ENCODE assay signal across 8 cellular contexts in the genomic region with DNA sequence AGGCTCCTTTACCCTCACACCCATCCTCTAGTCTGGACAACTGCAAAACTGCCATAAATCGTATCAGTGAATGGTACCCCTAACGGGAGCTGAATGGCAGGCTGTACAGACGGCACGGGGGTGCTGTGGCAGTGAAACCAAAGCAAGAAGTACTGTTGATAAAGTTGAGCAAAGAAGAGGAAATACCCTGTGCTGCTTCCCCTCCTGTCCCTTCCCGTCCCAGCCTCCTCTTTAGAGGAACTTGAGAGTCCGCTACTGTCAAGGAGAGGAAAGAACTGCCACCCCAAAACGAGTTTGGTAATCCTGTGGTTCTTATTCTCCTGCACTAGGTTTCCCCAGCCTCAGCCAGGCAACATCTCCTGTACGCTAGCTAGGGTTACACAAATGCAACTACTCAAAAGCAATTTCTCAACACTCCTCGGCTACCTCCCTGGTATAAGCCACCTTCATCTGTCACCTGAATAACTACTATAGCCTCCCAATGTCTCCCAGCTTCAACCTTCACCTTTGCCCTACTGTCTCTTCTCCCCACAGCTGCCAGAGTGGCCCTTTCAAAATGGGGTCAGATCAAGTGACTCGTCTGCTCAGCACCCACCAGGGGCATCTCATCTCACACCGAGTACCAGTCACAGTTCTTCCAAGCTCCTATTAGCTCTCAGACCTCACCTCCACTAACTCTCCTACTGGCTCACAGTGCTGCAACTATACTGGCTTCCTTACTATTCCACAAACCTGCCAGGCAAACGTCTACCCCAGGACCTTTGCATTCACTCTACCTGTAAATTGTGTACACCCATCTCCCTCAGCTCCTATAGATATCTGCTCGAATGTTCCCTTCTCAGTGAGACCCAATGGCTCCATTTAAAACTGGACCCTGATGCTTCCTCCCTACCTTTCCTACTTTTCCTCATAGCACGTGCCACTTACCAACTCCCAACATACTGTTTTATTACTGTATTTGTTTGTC. TPM values are rescaled to one million over a fixed set of nuclear protein-coding genes. Genes with fewer than 3 reads are reported as not detected.
A peak's percentile ranks its signal among the peaks of the same experiment; 100 is the strongest.
DNase-seq lines count a peak whose midpoint lies in the region; ATAC-seq and TF ChIP-seq lines count a peak whose summit lies in the region.

No MANE protein-coding gene starts in this region.

- intact Hi-C loops in PC-3 (cut with micrococcal nuclease) = no loop called here

- H3K27ac ChIP-seq in PC-3 (ENCODE audit: low read length) = peak overlapping the region; percentile 83
- no peak overlapping the region for H3K27ac ChIP-seq in trophoblast cell (ENCODE audit: low read depth, low read length)

- no peak overlapping the region for H4K8ac ChIP-seq in trophoblast cell (ENCODE audit: low read depth, low read length)

- no peak for TF ChIP-seq POLR2A in erythroblast (IDR thresholded peaks at IDR 0.05; ENCODE audit: low read length)

- no peaks in the 10 kb centered on the region for H3K9me2 ChIP-seq in PC-3 (replicated peaks; ENCODE audit: low read length)

- no peak for ATAC-seq in PC-3
- ATAC-seq in HG02885 (IDR thresholded peaks at IDR 0.05; ENCODE audit: poor library complexity, unreplicated experiment) = no peak
- ATAC-seq in HG02623 (IDR thresholded peaks at IDR 0.05; ENCODE audit: unreplicated experiment) = no peak

- peak overlapping the region; percentile 73 for H3K4me2 ChIP-seq in PC-3 (ENCODE audit: low read length)
- peak overlapping the region; percentile 27 for H3K4me2 ChIP-seq in trophoblast cell (ENCODE audit: low read length)

- peaks cover 5% of the 10 kb centered on the region; the same call in 1 of the 2 replicates for H3K36me3 ChIP-seq in PC-3 (ENCODE audit: low read depth, low read length)
- peaks cover 4 to 14% of the 10 kb centered on the region in 2 experiments for H3K36me3 ChIP-seq in trophoblast cell (ENCODE audit: control insufficient read depth in 1 of 2, insufficient read depth in 2 of 2, low read length in 2 of 2)

- H3K4me3 ChIP-seq in GM12864 (ENCODE audit: low read depth, low read length) (peak overlapping the region; percentile 57), PC-3 (ENCODE audit: low read length) (peak overlapping the region; percentile 42; the same call in 1 of the 2 replicates), trophoblast cell (ENCODE audit: low read depth, low read length) (no peak overlapping the region)

- H4K20me1 ChIP-seq in PC-3 (ENCODE audit: low read length) = no peaks in the 10 kb centered on the region

- H3K79me2 ChIP-seq in PC-3 (ENCODE audit: low read length) (peaks cover 41% of the 10 kb centered on the region), trophoblast cell (ENCODE audit: control insufficient read depth, insufficient read depth, low read length, poor library complexity) (peaks cover 2% of the 10 kb centered on the region)

- H3K79me1 ChIP-seq in trophoblast cell (ENCODE audit: low read length) = no peaks in the 10 kb centered on the region

- H4K12ac ChIP-seq in trophoblast cell (ENCODE audit: low read depth, low read length) = no peak overlapping the region

- H3K4ac ChIP-seq in trophoblast cell (ENCODE audit: low read depth, low read length) = no peak overlapping the region

- H3K9me3 ChIP-seq in PC-3 (ENCODE audit: low read length) (no peaks in the 10 kb centered on the region), trophoblast cell (ENCODE audit: insufficient read depth, low read depth, low read length) (no peaks in the 10 kb centered on the region)

- H2AK5ac ChIP-seq in trophoblast cell (ENCODE audit: low read length) = no peak overlapping the region

- H3F3A ChIP-seq in PC-3 (ENCODE audit: low read length, unreplicated experiment) = peaks cover 6% of the 10 kb centered on the region

- H2BK12ac ChIP-seq in trophoblast cell (ENCODE audit: low read length) = no peak overlapping the region

- TF ChIP-seq CTCF in GM12864 (IDR thresholded peaks at IDR 0.05; ENCODE audit: low read depth, low read length, missing control alignments) (peak; percentile 10), PC-3 (conservative IDR thresholded peaks at IDR 0.05; ENCODE audit: low read depth, low read length) (no peak)

- CTCF ChIA-PET in PC-3 (lab: Charles Lee) = no interaction called here

- H3K18ac ChIP-seq in trophoblast cell (ENCODE audit: low read length) = no peak overlapping the region

- H3K9ac ChIP-seq in PC-3 (ENCODE audit: low read length) = peak overlapping the region; percentile 49
- H3K9ac ChIP-seq in trophoblast cell (ENCODE audit: low read length) = peak overlapping the region; percentile 75

- H4K91ac ChIP-seq in trophoblast cell (ENCODE audit: low read depth, low read length) = no peak overlapping the region

- no peak overlapping the region for H2BK120ac ChIP-seq in trophoblast cell (ENCODE audit: insufficient read depth, low read length, poor library complexity)

- no peak for DNase-seq in GM12864 (ENCODE audit: low read depth)
- DNase-seq in PC-3 = no peak
- peak; percentile 30 to 36 for DNase-seq in erythroblast (lab: John Stamatoyannopoulos, UW)
- peak in 1 of 2 donors; percentile 35 for DNase-seq in trophoblast cell
- no peak for DNase-seq in islet precursor cell
- no peak for DNase-seq in SK-N-DZ (ENCODE audit: low spot score)

- H3K27me3 ChIP-seq in PC-3 (ENCODE audit: low read length) (no peaks in the 10 kb centered on the region), trophoblast cell (ENCODE audit: insufficient read depth, low read length) (no peaks in the 10 kb centered on the region)

- H3K14ac ChIP-seq in trophoblast cell (ENCODE audit: low read length) = no peak overlapping the region

- BruUV-seq in PC-3 (replicated peaks; lab: Mats Ljungman, UMichigan) = no TSS peak

- no peak overlapping the region for H3K23ac ChIP-seq in trophoblast cell (ENCODE audit: low read length)

- POLR2A ChIA-PET in PC-3 (lab: Charles Lee; ENCODE audit: unreplicated experiment) = no interaction called here

- H2BK5ac ChIP-seq in trophoblast cell (ENCODE audit: low read depth, low read length, poor library complexity) = no peak overlapping the region

- H3K4me1 ChIP-seq in PC-3 (ENCODE audit: insufficient read depth, low read length) (peaks cover 30% of the 10 kb centered on the region), trophoblast cell (ENCODE audit: control insufficient read depth in 1 of 2, insufficient read depth in 2 of 2, low read length in 2 of 2) (peaks cover 14 to 25% of the 10 kb centered on the region in 2 experiments)

- H2AFZ ChIP-seq in PC-3 (ENCODE audit: low read length) (no peak overlapping the region), trophoblast cell (ENCODE audit: insufficient read depth, low read length, poor library complexity) (no peak overlapping the region)

- WGBS in trophoblast cell (ENCODE audit: extremely low coverage, insufficient coverage, insufficient read length) = no CpG with 5 or more reads among the region's 14 CpGs

RNA-seq across cellular contexts. Expression of a gene that starts 4.1 kb away (rescaled TPM):
- total RNA-seq in PC-3 (2014; rRNA removed) = 24.6 and 27.4 TPM in 2 replicates
- polyA plus RNA-seq in trophoblast cell (2013) = 63.7 and 67.6 TPM in 2 replicates
- polyA plus RNA-seq in SK-N-DZ (2014; cell fraction: cytosol; rRNA removed) = 19.8 and 34.2 TPM in 2 replicates
- 9.8 and 20.5 TPM in 2 replicates for polyA plus RNA-seq in SK-N-DZ (2014; cell fraction: nucleus; rRNA removed)

Comparison
In these comparisons a context has a peak if more than half of its experiments do, and no peak if none do; other contexts are left out.
1. DNase-seq: peak in erythroblast (2 of 2); none in GM12864 (single experiment), PC-3 (single experiment), islet precursor cell (single experiment) and SK-N-DZ (single experiment).